8 cellular contexts compared by ENCODE assay signal in genomic region chr17:40818733-40819527, GRCh38. TPM values are rescaled to one million over a fixed set of nuclear protein-coding genes. Genes with fewer than 3 reads are reported as not detected.
DNase-seq lines count a peak whose midpoint lies in the region; ATAC-seq and TF ChIP-seq lines count a peak whose summit lies in the region.

No MANE protein-coding gene starts in this region.

- no peak for TF ChIP-seq CTCF in lower leg skin (IDR thresholded peaks at IDR 0.05)

- 1 to 2% methylated on average over 53 to 73 of the region's 73 CpGs for WGBS in lower leg skin, 2 donors

- H3K4me3 ChIP-seq in lower leg skin (ENCODE audit: low read depth, poor library complexity, severe bottlenecking) = peak overlapping the region; percentile 62

- DNase-seq in AG08396 (ENCODE audit: low spot score) (peak; percentile 85), NCI-H69 (lab: John Stamatoyannopoulos, UW) (peak; percentile 88), dermis microvascular lymphatic vessel endothelial cell (ENCODE audit: low read depth in 2 of 2) (peak; percentile 50 to 84), lower leg skin (ENCODE audit: low spot score in 2 of 2) (peak; percentile 65 to 95)
- peak; percentile 76 to 79 for DNase-seq in activated CD4-positive, alpha-beta T cell treated with anti-CD3 and anti-CD28 coated beads, Interleukin-2, amount 50 U/mL, for 4 hours
- peak; percentile 80 to 84 for DNase-seq in stimulated activated CD4-positive, alpha-beta T cell treated with anti-CD3 and anti-CD28 coated beads, Interleukin-4, amount 100 ng/mL, for 4 hours

- TF ChIP-seq POLR2A in GM19099 (IDR thresholded peaks at IDR 0.05; ENCODE audit: extremely low read depth, insufficient read length, low read depth) (peak; percentile 81), lower leg skin (IDR thresholded peaks at IDR 0.05) (no peak)

- intact Hi-C loops in lower leg skin (cut with DNase I; ENCODE audit: low total_unique reads) = no loop called here

- ATAC-seq in HG03378 (IDR thresholded peaks at IDR 0.05; ENCODE audit: unreplicated experiment) = peak; percentile 52

RNA-seq across cellular contexts. Expression of gene KRT10, which starts 3.5 kb away (rescaled TPM):
- total RNA-seq in dermis microvascular lymphatic vessel endothelial cell (1.9 and 2.3 TPM in 2 replicates), lower leg skin (1,000 to 10,000 TPM; 4,878 to 8,317 (median 6,442) TPM)

RNA-seq across cellular contexts. Expression of gene KRT28, which starts 19.2 kb away (rescaled TPM):
- total RNA-seq in dermis microvascular lymphatic vessel endothelial cell = not detected in 2 replicates
- 1 to 10 TPM in 1 of 4 donors, not detected in 3; 6.0 TPM for total RNA-seq in lower leg skin

RNA-seq across cellular contexts. Expression of gene KRT27, which starts 36.6 kb away (rescaled TPM):
- total RNA-seq in dermis microvascular lymphatic vessel endothelial cell = not detected in 2 replicates
- 10 to 100 TPM in 1 of 4 donors, 1 to 10 TPM in 1, under 1 TPM in 1, not detected in 1; 0.52 to 69.8 (median 1.3) TPM for total RNA-seq in lower leg skin

RNA-seq across cellular contexts. Expression of gene KRT26, which starts 46.9 kb away (rescaled TPM):
- total RNA-seq in dermis microvascular lymphatic vessel endothelial cell (not detected in 2 replicates), lower leg skin (1 to 10 TPM in 1 of 4 donors, not detected in 3; 9.2 TPM)

RNA-seq across cellular contexts. Expression of gene KRT12, which starts 48.1 kb away (rescaled TPM):
- total RNA-seq in dermis microvascular lymphatic vessel endothelial cell (not detected in 2 replicates), lower leg skin (not detected)

Comparison
In these comparisons a context has a peak if more than half of its experiments do, and no peak if none do; other contexts are left out.
1. Peak in every context shown above with its lines: DNase-seq, ATAC-seq and H3K4me3 ChIP-seq.
2. RNA of gene KRT10, which starts 3.5 kb away (total RNA-seq): 4,878 to 8,317 TPM in lower leg skin; 1.9 to 2.3 TPM in dermis microvascular lymphatic vessel endothelial cell; every median in the first group is over 1,000 times any median in the second.